ENCODE assay signal across 14 cellular contexts in the genomic region with DNA sequence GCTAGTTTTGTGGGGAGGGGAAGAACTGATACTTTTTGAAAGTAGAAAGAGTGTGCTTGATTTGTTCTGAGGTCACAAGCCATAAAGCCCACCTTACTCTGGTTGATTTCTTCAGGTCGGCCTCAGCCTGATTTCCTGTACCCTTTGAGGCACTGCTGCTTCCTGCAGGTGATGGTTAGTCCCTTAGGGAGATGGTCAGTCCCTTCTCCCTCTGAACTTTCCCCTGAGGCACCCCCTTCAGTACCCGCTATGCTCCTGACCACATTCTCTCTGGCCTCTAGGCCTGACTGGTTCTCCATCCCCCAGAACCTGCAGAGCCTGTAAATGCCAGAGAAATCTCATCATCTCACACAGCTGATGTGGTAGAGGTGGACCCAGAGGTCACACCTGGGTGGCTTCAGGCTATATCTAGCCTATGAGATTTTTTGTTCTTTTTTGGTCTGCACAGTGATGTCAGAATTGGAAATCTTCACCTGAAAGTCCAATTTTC. TPM values are rescaled to one million over a fixed set of nuclear protein-coding genes. Genes with fewer than 3 reads are reported as not detected.
DNase-seq lines count a peak whose midpoint lies in the region; ATAC-seq, FAIRE-seq and TF ChIP-seq lines count a peak whose summit lies in the region.
"Had no signal": no experiment of that assay in that cellular context is flagged by ENCODE, and none has a peak within 500 bp of the region (broad histone marks: within the 10 kb centered on the region; RNA-seq: fewer than 3 reads in every experiment).

No MANE protein-coding gene starts in this region.

- DNase-seq in GM18507 (ENCODE audit: extremely low spot score, insufficient read length, low read depth): no peak
- peak; percentile 33 for DNase-seq in RCC 7860 (ENCODE audit: low spot score)
- DNase-seq in neuronal stem cell (ENCODE audit: low spot score): no peak
- DNase-seq in activated CD4-positive, alpha-beta T cell treated with anti-CD3 and anti-CD28 coated beads for 48 hours: no peak
- DNase-seq in NCI-H1417 (lab: John Stamatoyannopoulos, UW): no peak
- DNase-seq in activated naive CD4-positive, alpha-beta T cell treated with anti-CD3 and anti-CD28 coated beads, Interleukin-2, amount 50 U/mL, for 16 hours: no peak
- DNase-seq in HEK293T (ENCODE audit: extremely low spot score): no peak
- DNase-seq: activated CD4-positive, CD25-positive, alpha-beta regulatory T cell treated with anti-CD3 and anti-CD28 coated beads, Interleukin-2, amount 50 U/mL, for 72 hours; C1 segment of cervical spinal cord; NCI-H1092 treated with DMSO at 0.1 percent for 48 hours; NCI-H226; right lobe of liver had no signal

- no peak overlapping the region for H3K23ac ChIP-seq in neuronal stem cell (ENCODE audit: low read depth, low read length, poor library complexity)

- H3K9ac ChIP-seq in neuronal stem cell (ENCODE audit: low read depth, low read length, poor library complexity): no peak overlapping the region

- H4K91ac ChIP-seq in neuronal stem cell (ENCODE audit: low read depth, low read length, poor library complexity): no peak overlapping the region

- no peak overlapping the region for H3K4ac ChIP-seq in neuronal stem cell (ENCODE audit: low read length)

- H2BK5ac ChIP-seq in neuronal stem cell (ENCODE audit: low read length): no peak overlapping the region

- POLR2A ChIA-PET in HEK293T (lab: Yijun Ruan, JAX): no interaction called here

- no peak overlapping the region for H3K14ac ChIP-seq in neuronal stem cell (ENCODE audit: low read length)

- H4K8ac ChIP-seq in neuronal stem cell (ENCODE audit: low read depth, low read length): no peak overlapping the region

- peak overlapping the region; percentile 15 for H2AK5ac ChIP-seq in neuronal stem cell (ENCODE audit: low read depth, low read length)

- FAIRE-seq in GM18507 (lab: Jason Lieb, UNC) (peak; percentile 82), RCC 7860 (lab: Jason Lieb, UNC) (no peak)

- H2BK12ac ChIP-seq in neuronal stem cell (ENCODE audit: low read length): no peak overlapping the region

- H2BK120ac ChIP-seq in neuronal stem cell (ENCODE audit: low read depth, low read length): no peak overlapping the region

- no peak overlapping the region for H2BK15ac ChIP-seq in neuronal stem cell (ENCODE audit: low read length)

- H3K27me3 ChIP-seq in neuronal stem cell (ENCODE audit: control insufficient read depth in 3 of 3, insufficient read depth in 3 of 3, low read depth in 1 of 3, low read length in 3 of 3): no peaks in the 10 kb centered on the region
- H3K27me3 ChIP-seq: gastroesophageal sphincter, right lobe of liver had no signal

- H3K79me1 ChIP-seq in neuronal stem cell (ENCODE audit: low read depth, low read length): no peaks in the 10 kb centered on the region

- no CpG with 5 or more reads among the region's 2 CpGs for WGBS in neuronal stem cell (ENCODE audit: extremely low coverage in 2 of 2, insufficient read length in 2 of 2, insufficient replicate concordance in 1 of 2), 2 donors

- H3K4me1 ChIP-seq in neuronal stem cell (ENCODE audit: control insufficient read depth in 2 of 2, insufficient read depth in 1 of 2, low read depth in 1 of 2, low read length in 2 of 2): peaks cover 6 to 25% of the 10 kb centered on the region in 2 donors
- H3K4me1 ChIP-seq: right lobe of liver had no signal

- H3K4me2 ChIP-seq in neuronal stem cell (ENCODE audit: insufficient read depth, low read length, poor library complexity, severe bottlenecking): no peak overlapping the region

- H3K36me3 ChIP-seq in neuronal stem cell (replicated peaks in 1 of 2; ENCODE audit: control insufficient read depth in 2 of 2, insufficient read depth in 2 of 2, low read length in 2 of 2): no peaks in the 10 kb centered on the region
- H3K36me3 ChIP-seq: gastroesophageal sphincter, right lobe of liver had no signal

- no peak overlapping the region for H3K27ac ChIP-seq in neuronal stem cell (replicated peaks; ENCODE audit: low read length)
- H3K27ac ChIP-seq: right lobe of liver had no signal

- CTCF ChIA-PET in HEK293T (lab: Yijun Ruan, JAX): no interaction called here

- no peak overlapping the region for H3K4me3 ChIP-seq in neuronal stem cell (ENCODE audit: low read length in 2 of 2)
- H3K4me3 ChIP-seq: gastroesophageal sphincter, right lobe of liver had no signal

- no peaks in the 10 kb centered on the region for H3K9me3 ChIP-seq in neuronal stem cell (replicated peaks in 1 of 2; ENCODE audit: control insufficient read depth in 2 of 2, insufficient read depth in 1 of 2, low read depth in 1 of 2, low read length in 2 of 2)
- H3K9me3 ChIP-seq: gastroesophageal sphincter, right lobe of liver had no signal

- peak overlapping the region; percentile 11 for H3K18ac ChIP-seq in neuronal stem cell (ENCODE audit: low read length)

- peak; percentile 45 for ATAC-seq in HG02973 (IDR thresholded peaks at IDR 0.05; ENCODE audit: unreplicated experiment)
- ATAC-seq: gastroesophageal sphincter, right lobe of liver had no signal

- no peak overlapping the region for H2AFZ ChIP-seq in neuronal stem cell (ENCODE audit: low read length)

TF ChIP-seq in HEK293T, 16 proteins besides CTCF, POLR2A, EP300 and RAD21:
- TF ChIP-seq CTBP1 (IDR thresholded peaks at IDR 0.05; ENCODE audit: borderline replicate concordance) (no peak), L3MBTL2 (conservative IDR thresholded peaks at IDR 0.05) (no peak), ARNT (IDR thresholded peaks at IDR 0.05) (no peak), NFRKB (IDR thresholded peaks at IDR 0.05) (no peak)
- TF ChIP-seq, protein P1, sequence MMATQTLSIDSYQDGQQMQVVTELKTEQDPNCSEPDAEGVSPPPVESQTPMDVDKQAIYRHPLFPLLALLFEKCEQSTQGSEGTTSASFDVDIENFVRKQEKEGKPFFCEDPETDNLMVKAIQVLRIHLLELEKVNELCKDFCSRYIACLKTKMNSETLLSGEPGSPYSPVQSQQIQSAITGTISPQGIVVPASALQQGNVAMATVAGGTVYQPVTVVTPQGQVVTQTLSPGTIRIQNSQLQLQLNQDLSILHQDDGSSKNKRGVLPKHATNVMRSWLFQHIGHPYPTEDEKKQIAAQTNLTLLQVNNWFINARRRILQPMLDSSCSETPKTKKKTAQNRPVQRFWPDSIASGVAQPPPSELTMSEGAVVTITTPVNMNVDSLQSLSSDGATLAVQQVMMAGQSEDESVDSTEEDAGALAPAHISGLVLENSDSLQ (IDR thresholded peaks at IDR 0.05): no peak
TF ChIP-seq in HEK293T: peak in this region for 0.

RNA-seq across cellular contexts. Expression of a gene that starts 15.0 kb away (rescaled TPM):
- 99.9 TPM for polyA plus RNA-seq in neuronal stem cell (2013, experiment 1 of 2)
- polyA plus RNA-seq in neuronal stem cell (2013, experiment 2 of 2): 99.2 TPM

RNA-seq across cellular contexts. Expression of a gene that starts 43.3 kb away (rescaled TPM):
- 3.8 TPM for polyA plus RNA-seq in neuronal stem cell (2013, experiment 1 of 2)
- 4.4 TPM for polyA plus RNA-seq in neuronal stem cell (2013, experiment 2 of 2)
